In genomic region chr7:69541769-69542432, GRCh38 we compare ENCODE assay signal across 1 cellular context. TPM values are rescaled to one million over a fixed set of nuclear protein-coding genes. Genes with fewer than 3 reads are reported as not detected.
"Had no signal": no experiment of that assay in that cellular context is flagged by ENCODE, and none has a peak within 500 bp of the region (broad histone marks: within the 10 kb centered on the region; RNA-seq: fewer than 3 reads in every experiment).

No MANE protein-coding gene starts in this region.

RNA-seq across cellular contexts. Expression of gene AUTS2, which starts 56.4 kb away (rescaled TPM):
- total RNA-seq: PC-3 had no signal
